Comparison of ENCODE assay signal across 8 cellular contexts in the genomic region with DNA sequence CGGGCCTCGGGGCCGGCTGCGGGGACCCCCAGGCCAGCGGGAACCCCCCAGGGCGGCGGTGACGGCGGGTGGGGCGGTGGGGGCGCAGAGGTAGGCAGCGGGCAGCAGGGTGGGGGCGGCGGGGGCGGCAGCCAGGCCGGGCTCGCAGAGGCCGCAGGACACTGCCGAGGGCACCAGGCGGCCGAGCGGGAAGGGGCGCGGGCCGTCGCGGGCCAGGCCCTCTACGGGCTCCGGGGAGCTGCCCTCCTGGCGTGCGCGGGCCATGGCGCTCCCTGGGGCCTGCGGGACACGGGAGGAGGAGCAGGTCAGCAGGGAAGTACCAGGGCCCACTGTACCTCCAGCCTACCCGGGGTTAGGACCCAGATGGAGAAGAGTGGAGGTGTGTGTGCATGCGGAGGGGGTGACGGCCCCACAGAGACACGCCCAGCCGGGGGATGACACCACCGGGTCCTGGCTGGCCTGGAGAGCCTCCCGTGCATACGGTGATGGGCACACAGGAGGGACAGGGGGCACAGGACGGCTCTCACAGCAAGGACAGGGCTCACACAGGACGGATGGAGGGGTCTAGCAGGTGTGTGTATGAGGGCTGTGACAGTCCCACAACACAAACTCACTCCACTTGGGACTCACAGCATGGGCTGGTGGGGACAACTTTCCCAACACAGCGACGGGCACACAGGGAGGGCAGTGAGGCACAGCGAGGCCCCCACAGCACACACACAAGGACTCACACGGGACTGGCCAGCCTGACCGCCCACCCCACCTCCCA. TPM values are rescaled to one million over a fixed set of nuclear protein-coding genes. Genes with fewer than 3 reads are reported as not detected.
DNase-seq lines count a peak whose midpoint lies in the region; ATAC-seq and TF ChIP-seq lines count a peak whose summit lies in the region.

No MANE protein-coding gene starts in this region.

- H3K4me3 Mint-ChIP-seq in immature natural killer cell = peak overlapping the region in 4 of 5 donors; percentile 83 to 89 (median 85)
- H3K4me3 Mint-ChIP-seq in stimulated activated naive B cell treated with anti-CD40 and anti-IgM and Interleukin-4, amounts not matched to agents 10 μg/mL and 1 μg/mL and 100 μg/mL, for 72 hours = peak overlapping the region; percentile 84
- H3K4me3 Mint-ChIP-seq in endothelial cell (ENCODE audit: unreplicated experiment) = no peak overlapping the region

- peaks cover 27 to 29% of the 10 kb centered on the region in 2 donors for H3K4me1 Mint-ChIP-seq in immature natural killer cell
- H3K4me1 Mint-ChIP-seq in stimulated activated naive B cell treated with anti-CD40 and anti-IgM and Interleukin-4, amounts not matched to agents 10 μg/mL and 1 μg/mL and 100 μg/mL, for 72 hours = peaks cover 20 to 37% of the 10 kb centered on the region in 2 donors
- peaks cover 19% of the 10 kb centered on the region for H3K4me1 Mint-ChIP-seq in endothelial cell (ENCODE audit: unreplicated experiment)

- in situ Hi-C loops in astrocyte of the cerebellum (cut with HindIII; ENCODE audit: low sequenced_read_pairs) = no loop called here

- CTCF ChIA-PET in RWPE1 (lab: Yijun Ruan, JAX) = interaction anchor here (1.8 kb wide), 1 partner anchor 19 kb away, joined by 10 read pairs; no protein-coding TSS in a partner anchor

- H3K36me3 Mint-ChIP-seq in immature natural killer cell (no peaks in the 10 kb centered on the region), endothelial cell (ENCODE audit: low read depth, unreplicated experiment) (peaks cover 12% of the 10 kb centered on the region)
- peaks cover 0 to 3% of the 10 kb centered on the region in 2 donors for H3K36me3 Mint-ChIP-seq in stimulated activated naive B cell treated with anti-CD40 and anti-IgM and Interleukin-4, amounts not matched to agents 10 μg/mL and 1 μg/mL and 100 μg/mL, for 72 hours

- H3K4me3 ChIP-seq in astrocyte of the cerebellum (ENCODE audit: low read depth, low read length) = peak overlapping the region; percentile 87

- POLR2A ChIA-PET in RWPE1 (lab: Yijun Ruan, JAX; ENCODE audit: low non-redundant PET) = interaction anchor here (1.6 kb wide), 1 partner anchor 15 kb away, joined by 8 read pairs; no protein-coding TSS in a partner anchor

- H3K27ac ChIP-seq in 22Rv1 (peak overlapping the region; percentile 99), RWPE1 (peak overlapping the region; percentile 99)

- H3K27ac Mint-ChIP-seq in immature natural killer cell (peak overlapping the region in 1 of 6 donors; percentile 94), endothelial cell (ENCODE audit: unreplicated experiment) (no peak overlapping the region)
- no peak overlapping the region for H3K27ac Mint-ChIP-seq in stimulated activated naive B cell treated with anti-CD40 and anti-IgM and Interleukin-4, amounts not matched to agents 10 μg/mL and 1 μg/mL and 100 μg/mL, for 72 hours

- no peak for DNase-seq in RWPE1 (ENCODE audit: low spot score)
- DNase-seq in astrocyte of the cerebellum (ENCODE audit: low read depth) = no peak
- DNase-seq in immature natural killer cell = peak; percentile 50
- DNase-seq in stimulated activated naive B cell treated with anti-CD40 and anti-IgM and Interleukin-4, amounts not matched to agents 10 μg/mL and 1 μg/mL and 100 μg/mL, for 72 hours = peak; percentile 35
- no peak for DNase-seq in endothelial cell (ENCODE audit: low spot score)

- H3K27me3 Mint-ChIP-seq in immature natural killer cell (ENCODE audit: low read depth in 3 of 3) (peaks cover 19 to 25% (median 24%) of the 10 kb centered on the region in 3 donors), endothelial cell (ENCODE audit: unreplicated experiment) (peaks cover 20% of the 10 kb centered on the region)
- no peaks in the 10 kb centered on the region for H3K27me3 Mint-ChIP-seq in stimulated activated naive B cell treated with anti-CD40 and anti-IgM and Interleukin-4, amounts not matched to agents 10 μg/mL and 1 μg/mL and 100 μg/mL, for 72 hours

- TF ChIP-seq CTCF in 22Rv1 (IDR thresholded peaks at IDR 0.05) = no peak
- no peak for TF ChIP-seq CTCF in RWPE1 (conservative IDR thresholded peaks at IDR 0.05; ENCODE audit: low read depth)
- no peak for TF ChIP-seq CTCF in astrocyte of the cerebellum (IDR thresholded peaks at IDR 0.05; ENCODE audit: low read depth, low read length, missing control alignments)
- no peak for TF ChIP-seq CTCF in endothelial cell (IDR thresholded peaks at IDR 0.05; ENCODE audit: unreplicated experiment)

- no peaks in the 10 kb centered on the region for H3K9me3 Mint-ChIP-seq in immature natural killer cell
- H3K9me3 Mint-ChIP-seq in stimulated activated naive B cell treated with anti-CD40 and anti-IgM and Interleukin-4, amounts not matched to agents 10 μg/mL and 1 μg/mL and 100 μg/mL, for 72 hours = no peaks in the 10 kb centered on the region
- no peaks in the 10 kb centered on the region for H3K9me3 Mint-ChIP-seq in endothelial cell (ENCODE audit: unreplicated experiment)

- peak; percentile 8 for TF ChIP-seq POLR2A in GM19099 (IDR thresholded peaks at IDR 0.05; ENCODE audit: extremely low read depth, insufficient read length, low read depth)

- ATAC-seq in stimulated activated naive B cell treated with anti-CD40 and anti-IgM and Interleukin-4, amounts not matched to agents 10 μg/mL and 1 μg/mL and 100 μg/mL, for 72 hours (replicated peaks) = peak; percentile 22 to 23
- no peak for ATAC-seq in HG02870 (IDR thresholded peaks at IDR 0.05; ENCODE audit: unreplicated experiment)

RNA-seq across cellular contexts. Expression of gene BBC3, which starts 2.6 kb away (rescaled TPM):
- polyA plus RNA-seq in immature natural killer cell = 10 to 100 TPM in 1 of 3 donors, 1 to 10 TPM in 2; 8.3 to 13.9 (median 8.4) TPM
- total RNA-seq in endothelial cell (ENCODE audit: unreplicated experiment) = 18.6 TPM

RNA-seq across cellular contexts. Expression of gene CCDC9, which starts 28.0 kb away (rescaled TPM):
- polyA plus RNA-seq in immature natural killer cell = 10 to 100 TPM in 1 of 3 donors, 1 to 10 TPM in 2; 2.6 to 12.2 (median 5.1) TPM
- total RNA-seq in endothelial cell (ENCODE audit: unreplicated experiment) = 28.0 TPM

RNA-seq across cellular contexts. Expression of gene INAFM1, which starts 46.3 kb away (rescaled TPM):
- 1 to 10 TPM; 1.2 to 3.9 (median 2.3) TPM for polyA plus RNA-seq in immature natural killer cell
- 4.8 TPM for total RNA-seq in endothelial cell (ENCODE audit: unreplicated experiment)

Comparison
In these comparisons a context has a peak if more than half of its experiments do, and no peak if none do; other contexts are left out.
1. DNase-seq: peak in immature natural killer cell (3 of 3) and stimulated activated naive B cell treated with anti-CD40 and anti-IgM and Interleukin-4, amounts not matched to agents 10 μg/mL and 1 μg/mL and 100 μg/mL, for 72 hours (single experiment); none in RWPE1 (single experiment), astrocyte of the cerebellum (single experiment) and endothelial cell (single experiment).